9 cellular contexts compared by ENCODE assay signal in the genomic region with DNA sequence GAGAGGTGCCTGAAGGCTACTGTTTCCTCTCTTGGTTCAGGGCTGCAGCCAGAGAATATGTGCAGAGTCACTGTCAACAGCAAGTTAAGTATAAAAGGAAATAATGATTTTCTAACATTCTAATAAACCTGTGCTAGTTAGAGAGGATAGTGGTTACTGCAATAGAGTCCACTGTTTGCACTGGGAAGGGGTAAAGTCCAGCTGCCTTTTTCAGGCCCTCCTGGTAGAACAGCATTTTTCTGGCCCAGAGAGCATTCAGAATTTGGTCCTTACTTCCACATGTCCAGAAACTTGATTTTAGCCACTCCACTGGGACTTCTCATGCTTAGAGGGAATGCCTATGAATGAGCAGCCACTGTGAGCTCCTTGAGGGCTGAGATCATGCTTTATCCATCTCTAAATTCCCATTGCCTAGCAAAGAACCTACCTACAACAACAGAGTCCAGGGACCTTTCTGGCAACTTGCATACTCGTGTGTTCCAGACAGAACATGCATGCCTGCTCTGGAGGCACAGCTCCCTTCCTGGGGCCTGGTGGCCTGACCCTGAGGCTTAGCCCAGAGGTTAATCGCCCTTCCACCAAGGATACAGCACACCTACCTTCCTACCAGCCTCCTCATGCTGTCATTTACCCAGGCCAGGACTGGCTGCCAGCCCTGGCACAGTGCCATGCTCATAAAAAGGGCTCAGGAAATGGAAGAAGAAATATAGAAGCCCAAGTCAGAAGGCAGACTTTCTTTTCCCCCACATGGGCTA. TPM values are rescaled to one million over a fixed set of nuclear protein-coding genes. Genes with fewer than 3 reads are reported as not detected.
DNase-seq lines count a peak whose midpoint lies in the region; ATAC-seq lines count a peak whose summit lies in the region.
"Had no signal": no experiment of that assay in that cellular context is flagged by ENCODE, and none has a peak within 500 bp of the region (broad histone marks: within the 10 kb centered on the region; RNA-seq: fewer than 3 reads in every experiment).

No MANE protein-coding gene starts in this region.

- H3K27me3 ChIP-seq in SJCRH30, result no peaks in the 10 kb centered on the region

- ATAC-seq in HG02840 (IDR thresholded peaks at IDR 0.05; ENCODE audit: low FRiP score, unreplicated experiment) (no peak), GM19452 (IDR thresholded peaks at IDR 0.05; ENCODE audit: unreplicated experiment) (no peak), HG02623 (IDR thresholded peaks at IDR 0.05; ENCODE audit: unreplicated experiment) (no peak)

- DNase-seq in NCI-H748 (lab: John Stamatoyannopoulos, UW; ENCODE audit: unreplicated experiment), result peak; percentile 14
- DNase-seq in NCI-H748 treated with DMSO at 0.1 percent for 48 hours (lab: John Stamatoyannopoulos, UW), result no peak
- peak; percentile 49 to 51 for DNase-seq in SJCRH30
- peak; percentile 65 for DNase-seq in kidney glomerular epithelial cell (lab: John Stamatoyannopoulos, UW)
- DNase-seq in retina, result no peak
- DNase-seq: activated effector memory CD4-positive, alpha-beta T cell treated with Interleukin-2 at 50 U/mL for 16 hours had no signal

- peak overlapping the region; percentile 8; the same call in 1 of the 2 replicates for H3K4me3 ChIP-seq in SJCRH30

- H3K36me3 ChIP-seq in SJCRH30, result no peaks in the 10 kb centered on the region

- H3K9me3 ChIP-seq in SJCRH30 (replicated peaks), result no peaks in the 10 kb centered on the region

- peaks cover 13% of the 10 kb centered on the region; the same call in 1 of the 2 replicates for H3K4me1 ChIP-seq in SJCRH30

- peak overlapping the region; percentile 64 for H3K27ac ChIP-seq in SJCRH30

RNA-seq across cellular contexts. Expression of a gene that starts 50.3 kb away (rescaled TPM):
- 129 and 155 TPM in 2 replicates for total RNA-seq in SJCRH30 (2014; rRNA removed; shearing (Covaris generic))

Comparison
In these comparisons a context has a peak if more than half of its experiments do, and no peak if none do; other contexts are left out.
1. DNase-seq: peak in NCI-H748 (single experiment), SJCRH30 (2 of 2) and kidney glomerular epithelial cell (single experiment); none in NCI-H748 treated with DMSO at 0.1 percent for 48 hours (single experiment) and retina (single experiment).